Comparison of ENCODE assay signal across 42 cellular contexts in genomic region chr5:150236313-150236712, GRCh38. TPM values are rescaled to one million over a fixed set of nuclear protein-coding genes. Genes with fewer than 3 reads are reported as not detected.
"Had no signal": no experiment of that assay in that cellular context is flagged by ENCODE, and none has a peak within 500 bp of the region (broad histone marks: within the 10 kb centered on the region; RNA-seq: fewer than 3 reads in every experiment).

No MANE protein-coding gene starts in this region.

- DNase-seq: activated effector memory CD4-positive, alpha-beta T cell treated with anti-CD3 and anti-CD28 coated beads, Interleukin-2, amount 50 U/mL, for 16 hours; activated effector memory CD4-positive, alpha-beta T cell treated with Interleukin-2 at 50 U/mL for 16 hours; activated gamma-delta T cell; activated gamma-delta T cell treated with Interleukin-2 at 50 U/mL for 16 hours; activated naive CD4-positive, alpha-beta T cell; activated naive CD4-positive, alpha-beta T cell treated with anti-CD3 and anti-CD28 coated beads for 36 hours; activated naive CD4-positive, alpha-beta T cell treated with anti-CD3 and anti-CD28 coated beads, Interleukin-2, amount 10 ng/mL, durations not matched to agents 7 days and 5 days; activated naive CD4-positive, alpha-beta T cell treated with anti-CD3 and anti-CD28 coated beads, Interleukin-2, amount 50 U/mL, for 16 hours; activated naive CD4-positive, alpha-beta T cell treated with Interleukin-2 at 50 U/mL for 16 hours; activated naive CD8-positive, alpha-beta T cell treated with anti-CD3 and anti-CD28 coated beads for 36 hours; activated naive CD8-positive, alpha-beta T cell treated with anti-CD3 and anti-CD28 coated beads, Interleukin-2, amount 10 ng/mL, durations not matched to agents 7 days and 5 days; activated naive CD8-positive, alpha-beta T cell treated with anti-CD3 and anti-CD28 coated beads, Interleukin-2, amount 50 U/mL, for 24 hours; activated T-cell treated with anti-CD3 and anti-CD28 coated beads, Interleukin-2, amount 50 U/mL, for 1 hour; activated T-cell treated with anti-CD3 and anti-CD28 coated beads, Interleukin-2, amount 50 U/mL, for 24 hours; activated T-cell treated with anti-CD3 and anti-CD28 coated beads, Interleukin-2, amount 50 U/mL, for 4 hours; activated T-cell treated with anti-CD3 and anti-CD28 coated beads, Interleukin-2, amount 50 U/mL, for 48 hours; activated T-cell treated with anti-CD3 and anti-CD28 coated beads, Interleukin-2, amount 50 U/mL, for 72 hours; adrenal gland; amniotic stem cell; amygdala; anterior cingulate cortex; aorta; body of pancreas; caudate nucleus; central memory CD4-positive, alpha-beta T cell; cerebellar nuclear complex had no signal

- H3K36me3 ChIP-seq: adrenal gland, ascending aorta, breast epithelium, cardiac muscle cell had no signal

- H3K9me3 Mint-ChIP-seq: activated naive CD4-positive, alpha-beta T cell treated with anti-CD3 and anti-CD28 coated beads for 36 hours; activated naive CD4-positive, alpha-beta T cell treated with anti-CD3 and anti-CD28 coated beads, Interleukin-2, amount 10 ng/mL, durations not matched to agents 7 days and 5 days; activated naive CD4-positive, alpha-beta T cell treated with anti-CD3 and anti-CD28 coated beads, Interleukin-2, amount 50 U/mL, for 24 hours; activated naive CD4-positive, alpha-beta T cell treated with anti-CD3 and anti-CD28 coated beads, Interleukin-2, amount 50 U/mL, for 72 hours; activated naive CD8-positive, alpha-beta T cell treated with anti-CD3 and anti-CD28 coated beads for 36 hours; activated naive CD8-positive, alpha-beta T cell treated with anti-CD3 and anti-CD28 coated beads, Interleukin-2, amount 10 ng/mL, durations not matched to agents 7 days and 5 days; activated naive CD8-positive, alpha-beta T cell treated with anti-CD3 and anti-CD28 coated beads, Interleukin-2, amount 50 U/mL, for 24 hours; activated T-cell treated with anti-CD3 and anti-CD28 coated beads, Interleukin-2, amount 50 U/mL, for 24 hours; activated T-cell treated with anti-CD3 and anti-CD28 coated beads, Interleukin-2, amount 50 U/mL, for 4 hours; activated T-cell treated with anti-CD3 and anti-CD28 coated beads, Interleukin-2, amount 50 U/mL, for 72 hours; activated T-helper 1 cell treated with anti-CD3 and anti-CD28 coated beads, Interleukin-12 subunit alpha, Interleukin-12 subunit beta, Interleukin-2, Interleukin-4 antibody, amounts not matched to agents 30 ng/mL and 10 ng/mL and 1 ng/mL, durations not matched to agents 14 hours and 24 hours and 36 hours; activated T-helper 17 cell treated with anti-CD3 and anti-CD28 coated beads, Interleukin-2, amount 50 U/mL, for 72 hours; activated T-helper 2 cell treated with anti-CD3 and anti-CD28 coated beads, Interferon-gamma antibody, Interleukin-2, Interleukin-4, amounts not matched to agents 10 μg/mL and 5 μg/mL and 100 μg/mL, durations not matched to agents 14 hours and 24 hours and 36 hours; brain; central memory CD8-positive, alpha-beta T cell had no signal

- ATAC-seq: activated naive CD4-positive, alpha-beta T cell treated with anti-CD3 and anti-CD28 coated beads, Interleukin-2, amount 50 U/mL, for 72 hours; activated naive CD8-positive, alpha-beta T cell treated with anti-CD3 and anti-CD28 coated beads, Interleukin-2, amount 50 U/mL, for 24 hours; activated T-cell treated with anti-CD3 and anti-CD28 coated beads, Interleukin-2, amount 50 U/mL, for 4 hours; activated T-cell treated with anti-CD3 and anti-CD28 coated beads, Interleukin-2, amount 50 U/mL, for 72 hours; activated T-helper 17 cell treated with anti-CD3 and anti-CD28 coated beads, Interleukin-2, amount 50 U/mL, for 72 hours; body of pancreas had no signal

- H3K27me3 ChIP-seq: adrenal gland, ascending aorta, body of pancreas, breast epithelium, cardiac muscle cell had no signal

- H3K4me3 ChIP-seq: adrenal gland, ascending aorta, body of pancreas, breast epithelium, cardiac muscle cell had no signal

- H3K27me3 Mint-ChIP-seq: activated naive CD4-positive, alpha-beta T cell treated with anti-CD3 and anti-CD28 coated beads, Interleukin-2, amount 50 U/mL, for 24 hours; activated naive CD8-positive, alpha-beta T cell; activated naive CD8-positive, alpha-beta T cell treated with anti-CD3 and anti-CD28 coated beads for 36 hours; activated naive CD8-positive, alpha-beta T cell treated with anti-CD3 and anti-CD28 coated beads, Interleukin-2, amount 10 ng/mL, durations not matched to agents 7 days and 5 days; activated naive CD8-positive, alpha-beta T cell treated with anti-CD3 and anti-CD28 coated beads, Interleukin-2, amount 50 U/mL, for 24 hours; activated T-cell treated with anti-CD3 and anti-CD28 coated beads, Interleukin-2, amount 50 U/mL, for 24 hours; activated T-helper 17 cell treated with anti-CD3 and anti-CD28 coated beads, Interleukin-2, amount 50 U/mL, for 72 hours; brain; central memory CD8-positive, alpha-beta T cell had no signal

- H3K4me1 Mint-ChIP-seq: activated naive CD4-positive, alpha-beta T cell treated with anti-CD3 and anti-CD28 coated beads, Interleukin-2, amount 10 ng/mL, durations not matched to agents 7 days and 5 days; activated naive CD4-positive, alpha-beta T cell treated with anti-CD3 and anti-CD28 coated beads, Interleukin-2, amount 50 U/mL, for 24 hours; activated naive CD8-positive, alpha-beta T cell treated with anti-CD3 and anti-CD28 coated beads for 36 hours; activated naive CD8-positive, alpha-beta T cell treated with anti-CD3 and anti-CD28 coated beads, Interleukin-2, amount 50 U/mL, for 24 hours; activated T-helper 17 cell treated with anti-CD3 and anti-CD28 coated beads, Interleukin-2, amount 50 U/mL, for 72 hours; central memory CD8-positive, alpha-beta T cell had no signal

- H3K4me3 Mint-ChIP-seq: activated naive CD4-positive, alpha-beta T cell treated with anti-CD3 and anti-CD28 coated beads for 36 hours; activated naive CD4-positive, alpha-beta T cell treated with anti-CD3 and anti-CD28 coated beads, Interleukin-2, amount 10 ng/mL, durations not matched to agents 7 days and 5 days; activated naive CD4-positive, alpha-beta T cell treated with anti-CD3 and anti-CD28 coated beads, Interleukin-2, amount 50 U/mL, for 24 hours; activated naive CD8-positive, alpha-beta T cell; activated naive CD8-positive, alpha-beta T cell treated with anti-CD3 and anti-CD28 coated beads for 36 hours; activated naive CD8-positive, alpha-beta T cell treated with anti-CD3 and anti-CD28 coated beads, Interleukin-2, amount 10 ng/mL, durations not matched to agents 7 days and 5 days; activated naive CD8-positive, alpha-beta T cell treated with anti-CD3 and anti-CD28 coated beads, Interleukin-2, amount 50 U/mL, for 24 hours; activated T-cell treated with anti-CD3 and anti-CD28 coated beads, Interleukin-2, amount 50 U/mL, for 24 hours; activated T-cell treated with anti-CD3 and anti-CD28 coated beads, Interleukin-2, amount 50 U/mL, for 4 hours; activated T-cell treated with anti-CD3 and anti-CD28 coated beads, Interleukin-2, amount 50 U/mL, for 72 hours; activated T-helper 1 cell treated with anti-CD3 and anti-CD28 coated beads, Interleukin-12 subunit alpha, Interleukin-12 subunit beta, Interleukin-2, Interleukin-4 antibody, amounts not matched to agents 30 ng/mL and 10 ng/mL and 1 ng/mL, durations not matched to agents 14 hours and 24 hours and 36 hours; activated T-helper 17 cell treated with anti-CD3 and anti-CD28 coated beads, Interleukin-2, amount 50 U/mL, for 72 hours; brain; central memory CD8-positive, alpha-beta T cell had no signal

- H3K36me3 Mint-ChIP-seq: activated naive CD4-positive, alpha-beta T cell treated with anti-CD3 and anti-CD28 coated beads, Interleukin-2, amount 10 ng/mL, durations not matched to agents 7 days and 5 days; activated naive CD4-positive, alpha-beta T cell treated with anti-CD3 and anti-CD28 coated beads, Interleukin-2, amount 50 U/mL, for 24 hours; activated naive CD4-positive, alpha-beta T cell treated with anti-CD3 and anti-CD28 coated beads, Interleukin-2, amount 50 U/mL, for 72 hours; activated naive CD8-positive, alpha-beta T cell; activated naive CD8-positive, alpha-beta T cell treated with anti-CD3 and anti-CD28 coated beads for 36 hours; activated naive CD8-positive, alpha-beta T cell treated with anti-CD3 and anti-CD28 coated beads, Interleukin-2, amount 10 ng/mL, durations not matched to agents 7 days and 5 days had no signal

- H3K9me3 ChIP-seq: adrenal gland, ascending aorta, body of pancreas, breast epithelium had no signal

- FAIRE-seq: astrocyte, bronchial epithelial cell had no signal

- H3K27ac Mint-ChIP-seq: activated naive CD4-positive, alpha-beta T cell treated with anti-CD3 and anti-CD28 coated beads for 36 hours; activated naive CD4-positive, alpha-beta T cell treated with anti-CD3 and anti-CD28 coated beads, Interleukin-2, amount 10 ng/mL, durations not matched to agents 7 days and 5 days; activated naive CD4-positive, alpha-beta T cell treated with anti-CD3 and anti-CD28 coated beads, Interleukin-2, amount 50 U/mL, for 24 hours; activated naive CD8-positive, alpha-beta T cell; activated naive CD8-positive, alpha-beta T cell treated with anti-CD3 and anti-CD28 coated beads for 36 hours; activated naive CD8-positive, alpha-beta T cell treated with anti-CD3 and anti-CD28 coated beads, Interleukin-2, amount 10 ng/mL, durations not matched to agents 7 days and 5 days; activated naive CD8-positive, alpha-beta T cell treated with anti-CD3 and anti-CD28 coated beads, Interleukin-2, amount 50 U/mL, for 24 hours; activated T-cell treated with anti-CD3 and anti-CD28 coated beads, Interleukin-2, amount 50 U/mL, for 24 hours; activated T-cell treated with anti-CD3 and anti-CD28 coated beads, Interleukin-2, amount 50 U/mL, for 72 hours; activated T-helper 1 cell treated with anti-CD3 and anti-CD28 coated beads, Interleukin-12 subunit alpha, Interleukin-12 subunit beta, Interleukin-2, Interleukin-4 antibody, amounts not matched to agents 30 ng/mL and 10 ng/mL and 1 ng/mL, durations not matched to agents 14 hours and 24 hours and 36 hours; activated T-helper 17 cell treated with anti-CD3 and anti-CD28 coated beads, Interleukin-2, amount 50 U/mL, for 72 hours; activated T-helper 2 cell treated with anti-CD3 and anti-CD28 coated beads, Interferon-gamma antibody, Interleukin-2, Interleukin-4, amounts not matched to agents 10 μg/mL and 5 μg/mL and 100 μg/mL, durations not matched to agents 14 hours and 24 hours and 36 hours had no signal

- H3K27ac ChIP-seq: adrenal gland, ascending aorta, body of pancreas, breast epithelium, cardiac muscle cell had no signal

- H3K4me1 ChIP-seq: adrenal gland, ascending aorta, body of pancreas, breast epithelium had no signal

RNA-seq across cellular contexts. Expression of gene SLC6A7, which starts 46.5 kb away (rescaled TPM):
- total RNA-seq: activated naive CD4-positive, alpha-beta T cell treated with anti-CD3 and anti-CD28 coated beads for 36 hours; activated naive CD4-positive, alpha-beta T cell treated with anti-CD3 and anti-CD28 coated beads, Interleukin-2, amount 50 U/mL, for 72 hours; activated naive CD8-positive, alpha-beta T cell treated with anti-CD3 and anti-CD28 coated beads for 36 hours; activated naive CD8-positive, alpha-beta T cell treated with anti-CD3 and anti-CD28 coated beads, Interleukin-2, amount 10 ng/mL, durations not matched to agents 7 days and 5 days; activated T-cell treated with anti-CD3 and anti-CD28 coated beads, Interleukin-2, amount 50 U/mL, for 4 hours; activated T-cell treated with anti-CD3 and anti-CD28 coated beads, Interleukin-2, amount 50 U/mL, for 72 hours; activated T-helper 1 cell treated with anti-CD3 and anti-CD28 coated beads, Interleukin-12 subunit alpha, Interleukin-12 subunit beta, Interleukin-2, Interleukin-4 antibody, amounts not matched to agents 30 ng/mL and 10 ng/mL and 1 ng/mL, durations not matched to agents 14 hours and 24 hours and 36 hours; activated T-helper 17 cell treated with anti-CD3 and anti-CD28 coated beads, Interleukin-2, amount 50 U/mL, for 72 hours; activated T-helper 2 cell treated with anti-CD3 and anti-CD28 coated beads, Interferon-gamma antibody, Interleukin-2, Interleukin-4, amounts not matched to agents 10 μg/mL and 5 μg/mL and 100 μg/mL, durations not matched to agents 14 hours and 24 hours and 36 hours; adrenal gland; aorta; ascending aorta; astrocyte; body of pancreas; bronchial epithelial cell; cardiac muscle cell; cardiac septum; chondrocyte had no signal
- polyA plus RNA-seq: adipose tissue, adrenal gland, cardiac muscle cell had no signal

RNA-seq across cellular contexts. Expression of gene CAMK2A, which starts 53.3 kb away (rescaled TPM):
- total RNA-seq: activated naive CD4-positive, alpha-beta T cell treated with anti-CD3 and anti-CD28 coated beads for 36 hours; activated naive CD4-positive, alpha-beta T cell treated with anti-CD3 and anti-CD28 coated beads, Interleukin-2, amount 50 U/mL, for 72 hours; activated naive CD8-positive, alpha-beta T cell treated with anti-CD3 and anti-CD28 coated beads for 36 hours; activated naive CD8-positive, alpha-beta T cell treated with anti-CD3 and anti-CD28 coated beads, Interleukin-2, amount 10 ng/mL, durations not matched to agents 7 days and 5 days; activated T-cell treated with anti-CD3 and anti-CD28 coated beads, Interleukin-2, amount 50 U/mL, for 4 hours; activated T-cell treated with anti-CD3 and anti-CD28 coated beads, Interleukin-2, amount 50 U/mL, for 72 hours; activated T-helper 1 cell treated with anti-CD3 and anti-CD28 coated beads, Interleukin-12 subunit alpha, Interleukin-12 subunit beta, Interleukin-2, Interleukin-4 antibody, amounts not matched to agents 30 ng/mL and 10 ng/mL and 1 ng/mL, durations not matched to agents 14 hours and 24 hours and 36 hours; activated T-helper 17 cell treated with anti-CD3 and anti-CD28 coated beads, Interleukin-2, amount 50 U/mL, for 72 hours; activated T-helper 2 cell treated with anti-CD3 and anti-CD28 coated beads, Interferon-gamma antibody, Interleukin-2, Interleukin-4, amounts not matched to agents 10 μg/mL and 5 μg/mL and 100 μg/mL, durations not matched to agents 14 hours and 24 hours and 36 hours; ascending aorta; chondrocyte had no signal
